ENCODE assay signal across 10 cellular contexts in genomic region chr2:207513577-207514257, GRCh38. TPM values are rescaled to one million over a fixed set of nuclear protein-coding genes. Genes with fewer than 3 reads are reported as not detected.
DNase-seq lines count a peak whose midpoint lies in the region; ATAC-seq and TF ChIP-seq lines count a peak whose summit lies in the region.
"Had no signal": no experiment of that assay in that cellular context is flagged by ENCODE, and none has a peak within 500 bp of the region (broad histone marks: within the 10 kb centered on the region; RNA-seq: fewer than 3 reads in every experiment).

No MANE protein-coding gene starts in this region.

- peak; percentile 69 for DNase-seq in AG08396 (ENCODE audit: low spot score)
- peak; percentile 97 for DNase-seq in HT1080 (ENCODE audit: low read depth)
- DNase-seq in astrocyte of the hippocampus (ENCODE audit: low read depth, low spot score) = peak; percentile 90
- DNase-seq in lower lobe of right lung = no peak
- DNase-seq in NCI-H2107 (lab: John Stamatoyannopoulos, UW) = no peak
- no peak for DNase-seq in NCI-H524 (lab: John Stamatoyannopoulos, UW)
- no peak for DNase-seq in T-helper 9 cell
- DNase-seq: naive thymus-derived CD8-positive, alpha-beta T cell had no signal

- no peak overlapping the region for H3K27ac Mint-ChIP-seq in stimulated activated memory B cell treated with anti-CD40 and anti-IgM and Interleukin-4, amounts not matched to agents 10 μg/mL and 1 μg/mL and 100 μg/mL, for 72 hours
- H3K27ac Mint-ChIP-seq: naive thymus-derived CD8-positive, alpha-beta T cell had no signal

- H3K27me3 ChIP-seq in lower lobe of right lung (ENCODE audit: low read depth) = no peaks in the 10 kb centered on the region

- ATAC-seq in lower lobe of right lung = peak; percentile 82 to 84
- ATAC-seq in stimulated activated memory B cell treated with anti-CD40 and anti-IgM and Interleukin-4, amounts not matched to agents 10 μg/mL and 1 μg/mL and 100 μg/mL, for 72 hours = no peak
- ATAC-seq: naive thymus-derived CD8-positive, alpha-beta T cell had no signal

- no peaks in the 10 kb centered on the region for H3K9me3 ChIP-seq in lower lobe of right lung

- TF ChIP-seq CTCF in lower lobe of right lung (IDR thresholded peaks at IDR 0.05) = no peak

- intact Hi-C loops in lower lobe of right lung (cut with DNase I) = no loop called here

- H3K27ac ChIP-seq in lower lobe of right lung = no peak overlapping the region

- no peaks in the 10 kb centered on the region for H3K36me3 Mint-ChIP-seq in stimulated activated memory B cell treated with anti-CD40 and anti-IgM and Interleukin-4, amounts not matched to agents 10 μg/mL and 1 μg/mL and 100 μg/mL, for 72 hours

- no peaks in the 10 kb centered on the region for H3K27me3 Mint-ChIP-seq in stimulated activated memory B cell treated with anti-CD40 and anti-IgM and Interleukin-4, amounts not matched to agents 10 μg/mL and 1 μg/mL and 100 μg/mL, for 72 hours
- H3K27me3 Mint-ChIP-seq: naive thymus-derived CD8-positive, alpha-beta T cell had no signal

- H3K4me1 ChIP-seq in lower lobe of right lung = no peaks in the 10 kb centered on the region

- no peaks in the 10 kb centered on the region for H3K9me3 Mint-ChIP-seq in stimulated activated memory B cell treated with anti-CD40 and anti-IgM and Interleukin-4, amounts not matched to agents 10 μg/mL and 1 μg/mL and 100 μg/mL, for 72 hours

- no peak overlapping the region for H3K4me3 Mint-ChIP-seq in stimulated activated memory B cell treated with anti-CD40 and anti-IgM and Interleukin-4, amounts not matched to agents 10 μg/mL and 1 μg/mL and 100 μg/mL, for 72 hours
- H3K4me3 Mint-ChIP-seq: naive thymus-derived CD8-positive, alpha-beta T cell had no signal

- H3K4me3 ChIP-seq in lower lobe of right lung = no peak overlapping the region
- H3K4me3 ChIP-seq: coronary artery had no signal

- H3K36me3 ChIP-seq in lower lobe of right lung = no peaks in the 10 kb centered on the region

- no peaks in the 10 kb centered on the region for H3K4me1 Mint-ChIP-seq in stimulated activated memory B cell treated with anti-CD40 and anti-IgM and Interleukin-4, amounts not matched to agents 10 μg/mL and 1 μg/mL and 100 μg/mL, for 72 hours
- H3K4me1 Mint-ChIP-seq: naive thymus-derived CD8-positive, alpha-beta T cell had no signal

RNA-seq across cellular contexts. Expression of gene CREB1, which starts 16.0 kb away (rescaled TPM):
- total RNA-seq in HT1080 (2014; rRNA removed; shearing (Covaris generic)) = 31.1 and 47.7 TPM in 2 replicates
- 29.6 and 41.5 TPM in 2 replicates for polyA plus RNA-seq in HT1080 (2015; cell fraction: cytosol; rRNA removed)
- 48.7 and 58.6 TPM in 2 replicates for polyA plus RNA-seq in HT1080 (2015; cell fraction: nucleus; rRNA removed)
- 71.3 TPM for total RNA-seq in lower lobe of right lung

Comparison
In these comparisons a context has a peak if more than half of its experiments do, and no peak if none do; other contexts are left out.
1. DNase-seq: peak in AG08396 (single experiment), HT1080 (single experiment) and astrocyte of the hippocampus (single experiment); none in lower lobe of right lung (single experiment), NCI-H2107 (single experiment), NCI-H524 (0 of 2) and T-helper 9 cell (single experiment).